8 cellular contexts compared by ENCODE assay signal in genomic region chr6:13795041-13795748, GRCh38.
DNase-seq lines count a peak whose midpoint lies in the region; ATAC-seq and TF ChIP-seq lines count a peak whose summit lies in the region.

No MANE protein-coding gene starts in this region.

- DNase-seq in AG09319 (ENCODE audit: extremely low read depth, low read depth), result peak; percentile 59
- DNase-seq in NCI-H345 treated with DMSO at 0.1 percent for 48 hours (lab: John Stamatoyannopoulos, UW; ENCODE audit: unreplicated experiment), result peak; percentile 0
- peak; percentile 76 for DNase-seq in activated CD4-positive, CD25-positive, alpha-beta regulatory T cell treated with anti-CD3 and anti-CD28 coated beads, Interleukin-2, amount 50 U/mL, for 16 hours (ENCODE audit: low read depth, low spot score)
- DNase-seq in cerebellar cortex (ENCODE audit: low spot score), result peak; percentile 85
- peak; percentile 87 for DNase-seq in kidney tubule cell (ENCODE audit: low spot score)
- DNase-seq in stimulated activated CD4-positive, alpha-beta T cell treated with anti-CD3 and anti-CD28 coated beads, Interleukin-2, amount 100 ng/mL, for 48 hours, result peak; percentile 85 to 92

- peak; percentile 95 for ATAC-seq in GM18867 (IDR thresholded peaks at IDR 0.05; ENCODE audit: unreplicated experiment)
- ATAC-seq in HG03159 (IDR thresholded peaks at IDR 0.05; ENCODE audit: unreplicated experiment), result peak; percentile 92

- TF ChIP-seq CTCF in AG09319 (IDR thresholded peaks at IDR 0.05; ENCODE audit: low read depth, low read length), result peak; percentile 96

Comparison
In these comparisons a context has a peak if more than half of its experiments do, and no peak if none do; other contexts are left out.
1. Peak in every context shown above with its lines: DNase-seq and ATAC-seq.
2. DNase-seq: peak in every context shown above with its lines; median percentile 88 in stimulated activated CD4-positive, alpha-beta T cell treated with anti-CD3 and anti-CD28 coated beads, Interleukin-2, amount 100 ng/mL, for 48 hours; 87 in kidney tubule cell; 85 in cerebellar cortex; 76 in activated CD4-positive, CD25-positive, alpha-beta regulatory T cell treated with anti-CD3 and anti-CD28 coated beads, Interleukin-2, amount 50 U/mL, for 16 hours; 59 in AG09319; 0 in NCI-H345 treated with DMSO at 0.1 percent for 48 hours.